Comparison of ENCODE assay signal across 8 cellular contexts in genomic region chr9:33473216-33473615, GRCh38. TPM values are rescaled to one million over a fixed set of nuclear protein-coding genes. Genes with fewer than 3 reads are reported as not detected.
A peak's percentile ranks its signal among the peaks of the same experiment; 100 is the strongest.
DNase-seq lines count a peak whose midpoint lies in the region; ATAC-seq and TF ChIP-seq lines count a peak whose summit lies in the region.

No MANE protein-coding gene starts in this region.

- H3K27me3 Mint-ChIP-seq in activated T-cell treated with anti-CD3 and anti-CD28 coated beads, Interleukin-2, amount 50 U/mL, for 4 hours (ENCODE audit: low read depth) = no peaks in the 10 kb centered on the region

- H3K27ac ChIP-seq in body of pancreas (peak overlapping the region in 2 of 4 donors; percentile 62 to 64), lower lobe of right lung (peak overlapping the region; percentile 73)

- no peaks in the 10 kb centered on the region for H3K9me3 Mint-ChIP-seq in activated T-cell treated with anti-CD3 and anti-CD28 coated beads, Interleukin-2, amount 50 U/mL, for 4 hours

- H3K36me3 ChIP-seq in body of pancreas (replicated peaks in 1 of 2; ENCODE audit: insufficient read depth in 1 of 2, low read depth in 2 of 2) = peaks cover 8 to 17% of the 10 kb centered on the region in 2 donors
- H3K36me3 ChIP-seq in lower lobe of right lung = peaks cover 44% of the 10 kb centered on the region

- H3K27me3 ChIP-seq in body of pancreas = no peaks in the 10 kb centered on the region
- H3K27me3 ChIP-seq in lower lobe of right lung (ENCODE audit: low read depth) = no peaks in the 10 kb centered on the region

- no peak for ATAC-seq in activated T-cell treated with anti-CD3 and anti-CD28 coated beads, Interleukin-2, amount 50 U/mL, for 4 hours
- ATAC-seq in body of pancreas = no peak
- no peak for ATAC-seq in lower lobe of right lung
- no peak for ATAC-seq in HG03469 (IDR thresholded peaks at IDR 0.05; ENCODE audit: unreplicated experiment)

- H3K9me3 ChIP-seq in body of pancreas (no peaks in the 10 kb centered on the region), lower lobe of right lung (no peaks in the 10 kb centered on the region)

- H3K4me1 Mint-ChIP-seq in activated T-cell treated with anti-CD3 and anti-CD28 coated beads, Interleukin-2, amount 50 U/mL, for 4 hours (ENCODE audit: low read depth) = peaks cover 24% of the 10 kb centered on the region

- TF ChIP-seq CTCF in body of pancreas (IDR thresholded peaks at IDR 0.05) (no peak), lower lobe of right lung (IDR thresholded peaks at IDR 0.05) (no peak)

- intact Hi-C loops in body of pancreas (cut with DNase I) = no loop called here
- intact Hi-C loops in lower lobe of right lung (cut with DNase I) = no loop called here

- TF ChIP-seq POLR2A in body of pancreas (IDR thresholded peaks at IDR 0.05) = no peak

- H3K4me3 Mint-ChIP-seq in activated T-cell treated with anti-CD3 and anti-CD28 coated beads, Interleukin-2, amount 50 U/mL, for 4 hours = peak overlapping the region; percentile 91

- DNase-seq in activated T-cell treated with anti-CD3 and anti-CD28 coated beads, Interleukin-2, amount 50 U/mL, for 4 hours = no peak
- DNase-seq in activated T-cell treated with anti-CD3 and anti-CD28 coated beads, Interleukin-2, amount 50 U/mL, for 1 hour = no peak
- DNase-seq in body of pancreas = no peak
- no peak for DNase-seq in lower lobe of right lung
- peak; percentile 37 for DNase-seq in ureter (ENCODE audit: low spot score)
- no peak for DNase-seq in nucleus accumbens (lab: John Stamatoyannopoulos, UW)
- no peak for DNase-seq in AG08395 (ENCODE audit: low spot score)

- peaks cover 25% of the 10 kb centered on the region for H3K36me3 Mint-ChIP-seq in activated T-cell treated with anti-CD3 and anti-CD28 coated beads, Interleukin-2, amount 50 U/mL, for 4 hours (ENCODE audit: insufficient read depth)

- H3K4me1 ChIP-seq in body of pancreas = peaks cover 18% of the 10 kb centered on the region
- H3K4me1 ChIP-seq in lower lobe of right lung = peaks cover 19% of the 10 kb centered on the region

- H3K4me3 ChIP-seq in body of pancreas (peak overlapping the region; percentile 53 to 100), lower lobe of right lung (peak overlapping the region; percentile 92)

- 0% methylated on average over 11 to 14 of the region's 14 CpGs for WGBS in body of pancreas, 2 donors

RNA-seq across cellular contexts. Expression of gene NOL6, which starts 0.5 kb away (rescaled TPM):
- 100 to 1,000 TPM; 150 to 170 (median 165) TPM for total RNA-seq in activated T-cell treated with anti-CD3 and anti-CD28 coated beads, Interleukin-2, amount 50 U/mL, for 4 hours
- total RNA-seq in body of pancreas = 10 to 100 TPM; 14.8 to 23.1 TPM
- total RNA-seq in lower lobe of right lung = 27.6 TPM
- 83.5 TPM for total RNA-seq in ureter

RNA-seq across cellular contexts. Expression of gene AQP3, which starts 25.8 kb away (rescaled TPM):
- total RNA-seq in activated T-cell treated with anti-CD3 and anti-CD28 coated beads, Interleukin-2, amount 50 U/mL, for 4 hours = 1 to 10 TPM; 4.5 to 5.5 (median 5.3) TPM
- total RNA-seq in body of pancreas = 10 to 100 TPM; 12.5 to 50.3 TPM
- 357 TPM for total RNA-seq in lower lobe of right lung
- total RNA-seq in ureter = 203 TPM

RNA-seq across cellular contexts. Expression of gene ANKRD18B, which starts 50.8 kb away (rescaled TPM):
- total RNA-seq in activated T-cell treated with anti-CD3 and anti-CD28 coated beads, Interleukin-2, amount 50 U/mL, for 4 hours = 1 to 10 TPM in 1 of 3 donors, not detected in 2; 2.4 TPM
- total RNA-seq in body of pancreas (1 to 10 TPM in 1 of 2 donors, not detected in 1; 6.0 TPM), lower lobe of right lung (0.65 TPM), ureter (12.3 TPM)
